2 cellular contexts compared by ENCODE assay signal in genomic region chr4:1354136-1354982, GRCh38.
TF ChIP-seq lines count a peak whose summit lies in the region.

No MANE protein-coding gene starts in this region.

TF ChIP-seq in GM23338, 12 proteins besides CTCF, POLR2A, EP300 and RAD21 (continued from another document):
- TF ChIP-seq REST (IDR thresholded peaks at IDR 0.05; ENCODE audit: unreplicated experiment): no peak
- no peak for TF ChIP-seq ETS1 (IDR thresholded peaks at IDR 0.05)
- TF ChIP-seq JUNB (IDR thresholded peaks at IDR 0.05; ENCODE audit: unreplicated experiment): no peak
- no peak for TF ChIP-seq ZNF462 (CRISPR knock-in tag; IDR thresholded peaks at IDR 0.05)

TF ChIP-seq in WTC11, 78 proteins besides CTCF, POLR2A, EP300 and RAD21 (continued from another document):
- TF ChIP-seq HMGXB4 (CRISPR knock-in tag; IDR thresholded peaks at IDR 0.05) (no peak), ZNF512 (CRISPR knock-in tag; IDR thresholded peaks at IDR 0.05; ENCODE audit: borderline replicate concordance) (no peak), MAX (CRISPR knock-in tag; IDR thresholded peaks at IDR 0.05) (no peak), NFE2L1 (CRISPR knock-in tag; IDR thresholded peaks at IDR 0.05) (no peak), USF1 (CRISPR knock-in tag; IDR thresholded peaks at IDR 0.05) (no peak), CDX4 (CRISPR knock-in tag; IDR thresholded peaks at IDR 0.05; ENCODE audit: borderline replicate concordance) (no peak), ZNF281 (CRISPR knock-in tag; IDR thresholded peaks at IDR 0.05) (no peak), JUN (CRISPR knock-in tag; IDR thresholded peaks at IDR 0.05) (no peak), SMAD3 (CRISPR knock-in tag; IDR thresholded peaks at IDR 0.05; ENCODE audit: borderline replicate concordance) (no peak), ZSCAN18 (CRISPR knock-in tag; IDR thresholded peaks at IDR 0.05) (no peak), PRRX2 (CRISPR knock-in tag; IDR thresholded peaks at IDR 0.05) (no peak), ARID4B (CRISPR knock-in tag; IDR thresholded peaks at IDR 0.05; ENCODE audit: borderline replicate concordance) (no peak), ZNF425 (CRISPR knock-in tag; conservative IDR thresholded peaks at IDR 0.05) (no peak), ZBTB43 (CRISPR knock-in tag; IDR thresholded peaks at IDR 0.05) (no peak), IRF1 (CRISPR knock-in tag; IDR thresholded peaks at IDR 0.05) (no peak), ZNF121 (CRISPR knock-in tag; IDR thresholded peaks at IDR 0.05) (no peak), GTF2I (CRISPR knock-in tag; conservative IDR thresholded peaks at IDR 0.05) (no peak), AR (CRISPR knock-in tag; IDR thresholded peaks at IDR 0.05) (no peak)
